Comparison of ENCODE assay signal across 8 cellular contexts in genomic region chr21:38769253-38769780, GRCh38. TPM values are rescaled to one million over a fixed set of nuclear protein-coding genes. Genes with fewer than 3 reads are reported as not detected.
DNase-seq lines count a peak whose midpoint lies in the region; ATAC-seq and TF ChIP-seq lines count a peak whose summit lies in the region.

No MANE protein-coding gene starts in this region.

- TF ChIP-seq CTCF in Calu3 (IDR thresholded peaks at IDR 0.05; ENCODE audit: unreplicated experiment) (no peak), astrocyte of the cerebellum (IDR thresholded peaks at IDR 0.05; ENCODE audit: low read depth, low read length, missing control alignments) (no peak), GM13977 (IDR thresholded peaks at IDR 0.05; ENCODE audit: extremely low read depth, insufficient read depth, missing control alignments) (no peak)

- no peak for DNase-seq in Calu3
- DNase-seq in NCI-H2196 (lab: John Stamatoyannopoulos, UW; ENCODE audit: unreplicated experiment): peak; percentile 51
- DNase-seq in astrocyte of the cerebellum (ENCODE audit: low read depth): peak; percentile 45
- DNase-seq in non-pigmented ciliary epithelial cell (ENCODE audit: low read depth): peak; percentile 62
- no peak for DNase-seq in medulla oblongata (ENCODE audit: extremely low spot score)
- DNase-seq in UCSD-AML1 (lab: John Stamatoyannopoulos, UW; ENCODE audit: unreplicated experiment): no peak
- no peak for DNase-seq in GM13977 (ENCODE audit: low spot score)

- peak overlapping the region; percentile 66 for H3K27ac Mint-ChIP-seq in Calu3 (ENCODE audit: unreplicated experiment)

- ATAC-seq in GM18873 (IDR thresholded peaks at IDR 0.05; ENCODE audit: low FRiP score, unreplicated experiment): no peak

- H3K4me1 Mint-ChIP-seq in Calu3 (ENCODE audit: low read depth, unreplicated experiment): peaks cover 44% of the 10 kb centered on the region

- H3K27me3 Mint-ChIP-seq in Calu3 (ENCODE audit: unreplicated experiment): no peaks in the 10 kb centered on the region

- H3K9me3 Mint-ChIP-seq in Calu3 (ENCODE audit: low read depth, unreplicated experiment): no peaks in the 10 kb centered on the region

- CTCF ChIA-PET in Calu3 (lab: Charles Lee): no interaction called here

- H3K4me3 Mint-ChIP-seq in Calu3 (ENCODE audit: low read depth, unreplicated experiment): no peak overlapping the region

- in situ Hi-C loops in astrocyte of the cerebellum (cut with HindIII; ENCODE audit: low sequenced_read_pairs): no loop called here
- in situ Hi-C loops in GM13977 (cut with MboI; ENCODE audit: low pct_unique_long_range_greater_than_20kb, low sequenced_read_pairs, unreplicated experiment): no loop called here

- no TSS peak for BruUV-seq in Calu3 (replicated peaks; lab: Mats Ljungman, UMichigan)

- no peak overlapping the region for H3K4me3 ChIP-seq in astrocyte of the cerebellum (ENCODE audit: low read depth, low read length)

- peaks cover 9% of the 10 kb centered on the region for H3K36me3 Mint-ChIP-seq in Calu3 (ENCODE audit: insufficient read depth, unreplicated experiment)

- intact Hi-C loops in Calu3 (cut with micrococcal nuclease; ENCODE audit: unreplicated experiment): no loop called here

RNA-seq across cellular contexts. Expression of gene ETS2, which starts 36.4 kb away (rescaled TPM):
- 49.9 and 63.3 TPM in 2 replicates for total RNA-seq in Calu3 (2022)

Comparison
In these comparisons a context has a peak if more than half of its experiments do, and no peak if none do; other contexts are left out.
1. DNase-seq: peak in NCI-H2196 (single experiment), astrocyte of the cerebellum (single experiment) and non-pigmented ciliary epithelial cell (single experiment); none in Calu3 (single experiment), medulla oblongata (single experiment), UCSD-AML1 (single experiment) and GM13977 (single experiment).